Comparison of ENCODE assay signal across 1 cellular context in genomic region chr12:94047781-94048567, GRCh38.
TF ChIP-seq lines count a peak whose summit lies in the region.

No MANE protein-coding gene starts in this region.

TF ChIP-seq in GM23338, 12 proteins besides CTCF, POLR2A, EP300 and RAD21:
- TF ChIP-seq CREB1 (CRISPR knock-in tag; IDR thresholded peaks at IDR 0.05; ENCODE audit: low read depth) (no peak), ZNF462 (CRISPR knock-in tag; IDR thresholded peaks at IDR 0.05) (no peak)
